Comparison of ENCODE assay signal across 21 cellular contexts in the genomic region with DNA sequence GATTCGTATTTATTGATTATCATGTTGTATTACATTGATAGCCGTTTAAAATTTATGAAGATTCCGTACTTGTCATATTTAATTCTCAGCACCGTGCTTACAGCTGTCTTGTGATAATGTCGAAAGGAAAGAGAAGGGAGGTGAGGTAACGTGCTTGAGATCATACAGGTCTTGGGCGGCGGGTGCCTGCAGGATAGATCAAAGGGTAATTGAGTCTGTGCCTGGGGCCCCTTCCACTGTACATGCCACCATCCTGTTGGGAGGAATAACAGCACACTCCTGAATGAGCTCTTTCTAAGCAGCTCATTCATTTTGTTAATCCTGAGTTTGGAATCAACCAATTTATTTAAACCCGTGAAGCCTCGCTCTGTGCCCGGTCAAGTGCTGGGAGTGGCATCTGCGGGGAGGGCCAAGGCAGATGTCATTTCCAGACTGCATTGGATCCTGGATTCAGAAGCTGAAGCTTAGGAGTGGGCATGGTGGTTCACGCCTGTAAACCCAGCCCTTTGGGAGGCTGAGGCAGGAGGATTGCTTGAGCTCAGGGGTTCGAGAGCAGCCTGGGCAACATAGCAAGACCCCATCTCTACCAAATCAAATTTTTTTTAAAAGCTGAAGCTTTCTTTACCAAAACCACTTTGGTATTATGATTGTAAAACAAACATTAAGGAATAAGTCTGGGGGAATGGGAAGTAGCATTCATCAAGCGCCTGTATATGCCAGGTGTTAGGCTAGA.
"Had no signal": no experiment of that assay in that cellular context is flagged by ENCODE, and none has a peak within 500 bp of the region (broad histone marks: within the 10 kb centered on the region; RNA-seq: fewer than 3 reads in every experiment).

No MANE protein-coding gene starts in this region.

- H3K27ac ChIP-seq: left lung, lower lobe of right lung, ovary, right atrium auricular region, sigmoid colon, spleen, testis, tibial artery, uterus had no signal

- DNase-seq: hippocampal formation; kidney; left colon; left lung; lower lobe of right lung; mammary epithelial cell; mesendoderm; naive thymus-derived CD4-positive, alpha-beta T cell; ovary; sigmoid colon; small intestine; spleen; stimulated activated CD4-positive, alpha-beta T cell treated with anti-CD3 and anti-CD28 coated beads, Interleukin-4, amount 100 ng/mL, for 24 hours; stimulated activated naive CD4-positive, alpha-beta T cell treated with Interleukin-2 at 50 U/mL for 16 hours; stimulated activated naive CD8-positive, alpha-beta T cell treated with anti-CD3 and anti-CD28 coated beads, Interleukin-15, amount 100 ng/mL, for 72 hours; testis; tibial artery; uterus had no signal

- H3K36me3 ChIP-seq: left lung, lower lobe of right lung, ovary, right atrium auricular region, sigmoid colon, tibial artery, uterus had no signal

- FAIRE-seq: kidney, small intestine had no signal

- H3K4me1 ChIP-seq: uterus had no signal

- H3K9me3 ChIP-seq: lower lobe of right lung, ovary, right atrium auricular region, sigmoid colon, testis, tibial artery, uterus had no signal

- H3K4me3 ChIP-seq: left lung, lower lobe of right lung, ovary, right atrium auricular region, sigmoid colon, spleen, testis, tibial artery, uterus had no signal

- H3K27me3 ChIP-seq: left lung, ovary, right atrium auricular region, sigmoid colon, spleen, testis, tibial artery, uterus had no signal

- ATAC-seq: left colon; left lung; lower lobe of right lung; naive thymus-derived CD4-positive, alpha-beta T cell; natural killer cell treated with Interleukin-12 subunit alpha and Interleukin-12 subunit beta and Interleukin-15 and Interleukin-18, amount 100 ng/mL, for 72 hours; stimulated activated memory B cell treated with anti-CD40 and anti-IgM and Interleukin-4, amounts not matched to agents 10 μg/mL and 1 μg/mL and 100 μg/mL, for 72 hours; stimulated activated naive CD8-positive, alpha-beta T cell treated with anti-CD3 and anti-CD28 coated beads, Interleukin-15, amount 100 ng/mL, for 72 hours had no signal
